19 cellular contexts compared by ENCODE assay signal in genomic region chr3:150075417-150075865, GRCh38.
DNase-seq lines count a peak whose midpoint lies in the region; FAIRE-seq and TF ChIP-seq lines count a peak whose summit lies in the region.
"Had no signal": no experiment of that assay in that cellular context is flagged by ENCODE, and none has a peak within 500 bp of the region (broad histone marks: within the 10 kb centered on the region; RNA-seq: fewer than 3 reads in every experiment).

No MANE protein-coding gene starts in this region.

- H3K27me3 ChIP-seq in SJCRH30 (no peaks in the 10 kb centered on the region), hepatocyte (no peaks in the 10 kb centered on the region), smooth muscle cell (ENCODE audit: low read depth) (no peaks in the 10 kb centered on the region)

- H3K4me1 Mint-ChIP-seq in nephron progenitor cell, result peaks cover 56% of the 10 kb centered on the region
- H3K4me1 Mint-ChIP-seq in T-helper 2 cell treated with Interferon-gamma antibody and Interleukin-4, amounts not matched to agents 5 μg/mL and 100 μg/mL, for 36 hours (ENCODE audit: low read depth), result no peaks in the 10 kb centered on the region
- H3K4me1 Mint-ChIP-seq: CD4-positive, alpha-beta memory T cell had no signal

- DNase-seq in SJCRH30, result peak in 1 of 2 experiments; percentile 65
- no peak for DNase-seq in hepatocyte (ENCODE audit: low spot score)
- DNase-seq in nephron progenitor cell, result no peak
- no peak for DNase-seq in smooth muscle cell (lab: John Stamatoyannopoulos, UW; ENCODE audit: unreplicated experiment)
- DNase-seq in GM12892 (ENCODE audit: insufficient read length), result no peak
- no peak for DNase-seq in T-helper 2 cell treated with Interferon-gamma antibody and Interleukin-4, amounts not matched to agents 5 μg/mL and 100 μg/mL, for 36 hours (ENCODE audit: low spot score)
- DNase-seq in GM19240 (ENCODE audit: insufficient read length, low spot score), result no peak
- DNase-seq: C1 segment of cervical spinal cord; CD4-positive, alpha-beta memory T cell; COR-L47; DMS 273 treated with DMSO at 0.1 percent for 48 hours; DMS79; EL; GF-D8; GM23248; H7; HCEC 1CT had no signal

- H3K4me2 ChIP-seq in hepatocyte (peak overlapping the region; percentile 52), smooth muscle cell (peak overlapping the region; percentile 74)

- no peak overlapping the region for H3K9ac ChIP-seq in smooth muscle cell (ENCODE audit: low read depth)
- H3K9ac ChIP-seq: GM23248 had no signal

- TF ChIP-seq CTCF in hepatocyte (IDR thresholded peaks at IDR 0.05; ENCODE audit: poor library complexity) (no peak), nephron progenitor cell (IDR thresholded peaks at IDR 0.05) (no peak), smooth muscle cell (IDR thresholded peaks at IDR 0.05; ENCODE audit: borderline replicate concordance, insufficient read depth, poor library complexity, severe bottlenecking) (no peak)

- WGBS in hepatocyte (ENCODE audit: low lambda C conversion rate, missing lambda C conversion rate), result 86% methylated on average over 11 of the region's 11 CpGs
- 92% methylated on average over 11 of the region's 11 CpGs for whole genome bisulfite sequencing in smooth muscle cell (ENCODE audit: low lambda C conversion rate)

- H3K4me3 ChIP-seq in SJCRH30 (peak overlapping the region; percentile 37), hepatocyte (no peak overlapping the region), smooth muscle cell (no peak overlapping the region)

- H3K4me1 ChIP-seq in SJCRH30 (peaks cover 60% of the 10 kb centered on the region), hepatocyte (ENCODE audit: insufficient read depth) (peaks cover 9% of the 10 kb centered on the region), smooth muscle cell (ENCODE audit: low read depth) (peaks cover 13% of the 10 kb centered on the region)

- H2AFZ ChIP-seq in hepatocyte (no peak overlapping the region), smooth muscle cell (ENCODE audit: low read depth) (no peak overlapping the region)

- peaks cover 41% of the 10 kb centered on the region for H3F3A ChIP-seq in smooth muscle cell (ENCODE audit: low read depth)

- peak overlapping the region; percentile 58 for H3K27ac Mint-ChIP-seq in nephron progenitor cell
- no peak overlapping the region for H3K27ac Mint-ChIP-seq in T-helper 2 cell treated with Interferon-gamma antibody and Interleukin-4, amounts not matched to agents 5 μg/mL and 100 μg/mL, for 36 hours
- H3K27ac Mint-ChIP-seq: CD4-positive, alpha-beta memory T cell had no signal

- H3K27ac ChIP-seq in SJCRH30 (peak overlapping the region; percentile 99), hepatocyte (peak overlapping the region; percentile 4), smooth muscle cell (ENCODE audit: low read depth) (peak overlapping the region; percentile 60)
- H3K27ac ChIP-seq: GM23248 had no signal

- TF ChIP-seq POLR2A in GM12892 (IDR thresholded peaks at IDR 0.05; ENCODE audit: low read depth, low read length), result no peak

- peaks cover 21% of the 10 kb centered on the region for H3K9me3 Mint-ChIP-seq in nephron progenitor cell
- H3K9me3 Mint-ChIP-seq in T-helper 2 cell treated with Interferon-gamma antibody and Interleukin-4, amounts not matched to agents 5 μg/mL and 100 μg/mL, for 36 hours, result peaks cover 12% of the 10 kb centered on the region

- peaks cover 3% of the 10 kb centered on the region for H3K27me3 Mint-ChIP-seq in nephron progenitor cell (ENCODE audit: low read depth, poor library complexity)
- peaks cover 6% of the 10 kb centered on the region for H3K27me3 Mint-ChIP-seq in T-helper 2 cell treated with Interferon-gamma antibody and Interleukin-4, amounts not matched to agents 5 μg/mL and 100 μg/mL, for 36 hours (ENCODE audit: low read depth)

- H3K36me3 Mint-ChIP-seq in nephron progenitor cell (ENCODE audit: low read depth), result no peaks in the 10 kb centered on the region
- H3K36me3 Mint-ChIP-seq in T-helper 2 cell treated with Interferon-gamma antibody and Interleukin-4, amounts not matched to agents 5 μg/mL and 100 μg/mL, for 36 hours (ENCODE audit: low read depth), result no peaks in the 10 kb centered on the region
- H3K36me3 Mint-ChIP-seq: CD4-positive, alpha-beta memory T cell had no signal

- peaks cover 13% of the 10 kb centered on the region for H3K9me3 ChIP-seq in SJCRH30 (replicated peaks)
- H3K9me3 ChIP-seq in hepatocyte (ENCODE audit: low read depth), result no peaks in the 10 kb centered on the region
- H3K9me3 ChIP-seq in smooth muscle cell (replicated peaks; ENCODE audit: low read depth), result no peaks in the 10 kb centered on the region

- H3K36me3 ChIP-seq in SJCRH30 (no peaks in the 10 kb centered on the region), hepatocyte (replicated peaks; ENCODE audit: insufficient read depth, low read depth) (no peaks in the 10 kb centered on the region), smooth muscle cell (ENCODE audit: low read depth) (no peaks in the 10 kb centered on the region)

- no peak for FAIRE-seq in GM12892 (lab: Jason Lieb, UNC)
- FAIRE-seq: GM12891, H1 had no signal

- H3K79me2 ChIP-seq in hepatocyte, result no peaks in the 10 kb centered on the region
- no peaks in the 10 kb centered on the region for H3K79me2 ChIP-seq in smooth muscle cell (ENCODE audit: low read depth)

- H4K20me1 ChIP-seq in hepatocyte (ENCODE audit: insufficient read depth, poor library complexity, severe bottlenecking) (no peaks in the 10 kb centered on the region), smooth muscle cell (ENCODE audit: low read depth) (no peaks in the 10 kb centered on the region)

- H3K9me2 ChIP-seq in hepatocyte (replicated peaks; ENCODE audit: insufficient read depth), result no peaks in the 10 kb centered on the region

- H3K4me3 Mint-ChIP-seq in nephron progenitor cell, result no peak overlapping the region
- no peak overlapping the region for H3K4me3 Mint-ChIP-seq in T-helper 2 cell treated with Interferon-gamma antibody and Interleukin-4, amounts not matched to agents 5 μg/mL and 100 μg/mL, for 36 hours
- H3K4me3 Mint-ChIP-seq: CD4-positive, alpha-beta memory T cell had no signal

Comparison
In these comparisons a context has a peak if more than half of its experiments do, and no peak if none do; other contexts are left out.
1. H3K27ac ChIP-seq: peak in every context shown above with its lines; median percentile 99 in SJCRH30; 60 in smooth muscle cell; 4 in hepatocyte.